Comparison of ENCODE assay signal across 8 cellular contexts in the genomic region with DNA sequence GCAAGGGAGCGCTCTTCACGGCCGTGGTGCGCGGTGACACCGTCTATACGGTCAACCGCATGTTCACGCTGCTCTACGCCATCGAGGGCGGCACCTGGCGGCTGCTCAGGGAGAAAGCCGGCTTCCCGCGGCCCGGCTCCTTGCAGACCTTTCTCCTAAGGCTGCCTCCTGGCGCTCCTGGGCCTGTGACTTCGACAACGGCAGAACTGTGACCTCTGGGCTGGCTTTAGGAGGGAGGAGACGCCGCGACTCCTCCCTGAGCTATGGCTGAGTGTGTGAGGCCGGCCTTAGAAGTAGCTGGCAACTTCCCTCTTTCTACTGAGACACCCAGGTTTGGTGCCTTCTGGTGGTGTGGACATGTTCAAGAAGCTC. TPM values are rescaled to one million over a fixed set of nuclear protein-coding genes. Genes with fewer than 3 reads are reported as not detected.
DNase-seq lines count a peak whose midpoint lies in the region; ATAC-seq and TF ChIP-seq lines count a peak whose summit lies in the region.

No MANE protein-coding gene starts in this region.

- intact Hi-C loops in activated CD4-positive, alpha-beta T cell treated with anti-CD3 and anti-CD28 coated beads, Interleukin-2, amount 10 ng/mL, durations not matched to agents 24 days and 14 days (cut with micrococcal nuclease), result loop anchor here (1.0 to 5.0 kb wide), 3 partner anchors 24 to 346 kb away; no protein-coding TSS in a partner anchor
- intact Hi-C loops in naive thymus-derived CD4-positive, alpha-beta T cell (cut with micrococcal nuclease), result loop anchor here (1.0 kb wide), 3 partner anchors 24 to 347 kb away; no protein-coding TSS in a partner anchor
- intact Hi-C loops in tibial artery (cut with DNase I; ENCODE audit: low total_unique reads), result loop anchor here (2.0 kb wide), 1 partner anchor 25 kb away; no protein-coding TSS in a partner anchor

- no peaks in the 10 kb centered on the region for H3K27me3 ChIP-seq in naive thymus-derived CD4-positive, alpha-beta T cell (ENCODE audit: control insufficient read depth in 2 of 2, insufficient read depth in 2 of 2, low read length in 2 of 2)
- H3K27me3 ChIP-seq in tibial artery, result no peaks in the 10 kb centered on the region

- POLR2A ChIA-PET in naive thymus-derived CD4-positive, alpha-beta T cell (lab: Charles Lee), result no interaction called here

- no peak overlapping the region for H3K27ac Mint-ChIP-seq in activated CD4-positive, alpha-beta T cell treated with anti-CD3 and anti-CD28 coated beads, Interleukin-2, amount 10 ng/mL, durations not matched to agents 24 days and 14 days
- peak overlapping the region in 1 of 2 donors; percentile 36 for H3K27ac Mint-ChIP-seq in effector memory CD8-positive, alpha-beta T cell
- H3K27ac Mint-ChIP-seq in naive thymus-derived CD4-positive, alpha-beta T cell, result peak overlapping the region in 1 of 9 donors; percentile 74

- peaks cover 15% of the 10 kb centered on the region for H3K4me1 Mint-ChIP-seq in activated CD4-positive, alpha-beta T cell treated with anti-CD3 and anti-CD28 coated beads, Interleukin-2, amount 10 ng/mL, durations not matched to agents 24 days and 14 days
- peaks cover 13 to 15% of the 10 kb centered on the region in 2 donors for H3K4me1 Mint-ChIP-seq in effector memory CD8-positive, alpha-beta T cell (ENCODE audit: low read depth in 2 of 2)
- peaks cover 13 to 25% (median 19%) of the 10 kb centered on the region in 7 donors for H3K4me1 Mint-ChIP-seq in naive thymus-derived CD4-positive, alpha-beta T cell

- no peak overlapping the region for H3K4me3 Mint-ChIP-seq in activated CD4-positive, alpha-beta T cell treated with anti-CD3 and anti-CD28 coated beads, Interleukin-2, amount 10 ng/mL, durations not matched to agents 24 days and 14 days
- H3K4me3 Mint-ChIP-seq in effector memory CD8-positive, alpha-beta T cell, result peak overlapping the region in 1 of 2 donors; percentile 41
- H3K4me3 Mint-ChIP-seq in naive thymus-derived CD4-positive, alpha-beta T cell, result peak overlapping the region in 7 of 10 donors; percentile 11 to 80 (median 52)

- H3K9me3 ChIP-seq in naive thymus-derived CD4-positive, alpha-beta T cell (ENCODE audit: control insufficient read depth in 2 of 3, low read length in 3 of 3), result no peaks in the 10 kb centered on the region
- H3K9me3 ChIP-seq in tibial artery, result no peaks in the 10 kb centered on the region

- peaks cover 0 to 11% of the 10 kb centered on the region in 2 donors for H3K4me1 ChIP-seq in naive thymus-derived CD4-positive, alpha-beta T cell (ENCODE audit: control insufficient read depth in 2 of 2, insufficient read depth in 2 of 2, low read length in 2 of 2)
- H3K4me1 ChIP-seq in tibial artery, result peaks cover 4 to 78% (median 43%) of the 10 kb centered on the region in 4 donors

- ATAC-seq in effector memory CD8-positive, alpha-beta T cell (replicated peaks), result peak; percentile 59
- peak; percentile 74 for ATAC-seq in naive thymus-derived CD4-positive, alpha-beta T cell

- H3K36me3 ChIP-seq in naive thymus-derived CD4-positive, alpha-beta T cell (ENCODE audit: control insufficient read depth in 2 of 3, insufficient read depth in 3 of 3, low read length in 3 of 3), result no peaks in the 10 kb centered on the region
- no peaks in the 10 kb centered on the region for H3K36me3 ChIP-seq in tibial artery

- no peaks in the 10 kb centered on the region for H3K9me3 Mint-ChIP-seq in activated CD4-positive, alpha-beta T cell treated with anti-CD3 and anti-CD28 coated beads, Interleukin-2, amount 10 ng/mL, durations not matched to agents 24 days and 14 days
- no peaks in the 10 kb centered on the region for H3K9me3 Mint-ChIP-seq in effector memory CD8-positive, alpha-beta T cell
- H3K9me3 Mint-ChIP-seq in naive thymus-derived CD4-positive, alpha-beta T cell, result no peaks in the 10 kb centered on the region

- H3K4me3 ChIP-seq in GM12875 (ENCODE audit: low read depth, low read length) (no peak overlapping the region), tibial artery (peak overlapping the region in 1 of 2 donors; percentile 0)
- H3K4me3 ChIP-seq in naive thymus-derived CD4-positive, alpha-beta T cell (ENCODE audit: low read length), result no peak overlapping the region

- H3K27me3 Mint-ChIP-seq in activated CD4-positive, alpha-beta T cell treated with anti-CD3 and anti-CD28 coated beads, Interleukin-2, amount 10 ng/mL, durations not matched to agents 24 days and 14 days, result peaks cover 24% of the 10 kb centered on the region
- peaks cover 53 to 56% of the 10 kb centered on the region in 2 donors for H3K27me3 Mint-ChIP-seq in effector memory CD8-positive, alpha-beta T cell
- H3K27me3 Mint-ChIP-seq in naive thymus-derived CD4-positive, alpha-beta T cell, result peaks cover 16 to 35% (median 32%) of the 10 kb centered on the region in 5 donors

- TF ChIP-seq CTCF in GM12875 (IDR thresholded peaks at IDR 0.05; ENCODE audit: borderline replicate concordance, insufficient read depth, low read depth, low read length) (peak; percentile 35; the same call in 1 of the 2 replicates), tibial artery (IDR thresholded peaks at IDR 0.05) (peak; percentile 57 to 59)

- H3K27ac ChIP-seq in naive thymus-derived CD4-positive, alpha-beta T cell (ENCODE audit: low read depth, low read length), result no peak overlapping the region
- H3K27ac ChIP-seq in tibial artery, result peak overlapping the region; percentile 75 to 95

- CTCF ChIA-PET in naive thymus-derived CD4-positive, alpha-beta T cell (lab: Charles Lee), result interaction anchor here (0.8 to 2.8 kb wide), 3 partner anchors 9 to 53 kb away, joined by 3 to 11 read pairs (median 3); no protein-coding TSS in a partner anchor

- no peaks in the 10 kb centered on the region for H3K36me3 Mint-ChIP-seq in activated CD4-positive, alpha-beta T cell treated with anti-CD3 and anti-CD28 coated beads, Interleukin-2, amount 10 ng/mL, durations not matched to agents 24 days and 14 days (ENCODE audit: low read depth)
- no peaks in the 10 kb centered on the region for H3K36me3 Mint-ChIP-seq in effector memory CD8-positive, alpha-beta T cell (ENCODE audit: insufficient read depth)
- peaks cover 0 to 3% (median 0%) of the 10 kb centered on the region in 5 donors for H3K36me3 Mint-ChIP-seq in naive thymus-derived CD4-positive, alpha-beta T cell

- peak; percentile 85 for DNase-seq in activated CD4-positive, alpha-beta T cell treated with anti-CD3 and anti-CD28 coated beads, Interleukin-2, amount 10 ng/mL, durations not matched to agents 24 days and 14 days
- peak; percentile 12 to 18 (median 15) for DNase-seq in effector memory CD8-positive, alpha-beta T cell
- peak in 8 of 9 donors; percentile 18 to 54 (median 39) for DNase-seq in naive thymus-derived CD4-positive, alpha-beta T cell
- DNase-seq in tibial artery, result peak; percentile 57 to 88
- no peak for DNase-seq in SHP77 treated with DMSO at 0.1 percent for 48 hours (lab: John Stamatoyannopoulos, UW)
- no peak for DNase-seq in OCI-M2 (lab: John Stamatoyannopoulos, UW; ENCODE audit: unreplicated experiment)
- DNase-seq in inferior parietal cortex (ENCODE audit: extremely low spot score), result no peak

RNA-seq across cellular contexts. Expression of a gene that starts 1.4 kb away (rescaled TPM):
- not detected in 2 replicates for total RNA-seq in activated CD4-positive, alpha-beta T cell treated with anti-CD3 and anti-CD28 coated beads, Interleukin-2, amount 10 ng/mL, durations not matched to agents 24 days and 14 days
- total RNA-seq in naive thymus-derived CD4-positive, alpha-beta T cell, result not detected
- polyA plus RNA-seq in naive thymus-derived CD4-positive, alpha-beta T cell, result not detected

RNA-seq across cellular contexts. Expression of a gene that starts 10.2 kb away (rescaled TPM):
- not detected in 2 replicates for total RNA-seq in activated CD4-positive, alpha-beta T cell treated with anti-CD3 and anti-CD28 coated beads, Interleukin-2, amount 10 ng/mL, durations not matched to agents 24 days and 14 days
- not detected for total RNA-seq in naive thymus-derived CD4-positive, alpha-beta T cell
- not detected for polyA plus RNA-seq in naive thymus-derived CD4-positive, alpha-beta T cell

RNA-seq across cellular contexts. Expression of a gene that starts 32.8 kb away (rescaled TPM):
- not detected in 2 replicates for total RNA-seq in activated CD4-positive, alpha-beta T cell treated with anti-CD3 and anti-CD28 coated beads, Interleukin-2, amount 10 ng/mL, durations not matched to agents 24 days and 14 days
- not detected for total RNA-seq in naive thymus-derived CD4-positive, alpha-beta T cell
- not detected for polyA plus RNA-seq in naive thymus-derived CD4-positive, alpha-beta T cell

RNA-seq across cellular contexts. Expression of a gene that starts 37.0 kb away (rescaled TPM):
- 6.3 and 6.6 TPM in 2 replicates for total RNA-seq in activated CD4-positive, alpha-beta T cell treated with anti-CD3 and anti-CD28 coated beads, Interleukin-2, amount 10 ng/mL, durations not matched to agents 24 days and 14 days
- total RNA-seq in naive thymus-derived CD4-positive, alpha-beta T cell, result 10 to 100 TPM in 4 of 5 experiments, 1 to 10 TPM in 1; 6.4 to 17.1 (median 13.5) TPM
- polyA plus RNA-seq in naive thymus-derived CD4-positive, alpha-beta T cell, result under 1 TPM; 0.09 to 0.20 TPM

RNA-seq across cellular contexts. Expression of a gene that starts 48.5 kb away (rescaled TPM):
- 19.4 and 21.6 TPM in 2 replicates for total RNA-seq in activated CD4-positive, alpha-beta T cell treated with anti-CD3 and anti-CD28 coated beads, Interleukin-2, amount 10 ng/mL, durations not matched to agents 24 days and 14 days
- total RNA-seq in naive thymus-derived CD4-positive, alpha-beta T cell, result 10 to 100 TPM in 4 of 5 experiments, 1 to 10 TPM in 1; 7.1 to 24.8 (median 12.7) TPM
- 10 to 100 TPM; 19.7 to 21.5 TPM for polyA plus RNA-seq in naive thymus-derived CD4-positive, alpha-beta T cell

Comparison
In these comparisons a context has a peak if more than half of its experiments do, and no peak if none do; other contexts are left out.
1. DNase-seq: peak in activated CD4-positive, alpha-beta T cell treated with anti-CD3 and anti-CD28 coated beads, Interleukin-2, amount 10 ng/mL, durations not matched to agents 24 days and 14 days (single experiment), effector memory CD8-positive, alpha-beta T cell (3 of 3), naive thymus-derived CD4-positive, alpha-beta T cell (8 of 9) and tibial artery (2 of 2); none in SHP77 treated with DMSO at 0.1 percent for 48 hours (single experiment), OCI-M2 (single experiment) and inferior parietal cortex (single experiment).